ENCODE assay signal across 22 cellular contexts in the genomic region with DNA sequence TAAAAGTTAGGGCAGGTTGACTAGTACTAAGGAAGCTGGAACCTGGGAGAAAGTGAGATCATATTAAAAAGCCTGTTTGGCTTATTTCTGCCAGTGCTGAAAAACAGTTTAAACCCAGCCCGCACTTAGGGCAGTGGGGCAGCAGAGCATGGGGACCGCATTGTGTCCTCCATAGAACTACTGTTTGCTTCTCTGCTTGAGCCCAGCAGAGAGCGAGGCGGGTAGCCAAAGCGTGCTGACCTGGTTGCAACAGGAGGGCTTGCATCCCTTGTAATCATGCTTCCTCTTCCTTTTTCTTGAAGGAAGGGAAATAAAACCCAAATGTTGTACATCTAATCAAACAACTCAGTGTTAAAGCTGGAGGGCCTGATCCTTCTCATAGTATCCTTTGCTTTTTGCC.
A peak's percentile ranks its signal among the peaks of the same experiment; 100 is the strongest.
DNase-seq lines count a peak whose midpoint lies in the region; ATAC-seq and TF ChIP-seq lines count a peak whose summit lies in the region.
"Had no signal": no experiment of that assay in that cellular context is flagged by ENCODE, and none has a peak within 500 bp of the region (broad histone marks: within the 10 kb centered on the region; RNA-seq: fewer than 3 reads in every experiment).

No MANE protein-coding gene starts in this region.

- H3K4me3 ChIP-seq in Panc1 (ENCODE audit: low read depth in 2 of 2, low read length in 2 of 2) (no peak overlapping the region), trophoblast cell (ENCODE audit: low read depth, low read length) (no peak overlapping the region), mesendoderm (ENCODE audit: low read length) (no peak overlapping the region)
- H3K4me3 ChIP-seq: GM12878 had no signal

- intact Hi-C loops in Panc1 (cut with micrococcal nuclease; ENCODE audit: unreplicated experiment) = no loop called here

- H3K9me3 ChIP-seq in Panc1 (ENCODE audit: control insufficient read depth, insufficient read depth, low read depth, low read length) = no peaks in the 10 kb centered on the region
- no peaks in the 10 kb centered on the region for H3K9me3 ChIP-seq in trophoblast cell (ENCODE audit: insufficient read depth, low read depth, low read length)
- H3K9me3 ChIP-seq: BE2C had no signal

- H3K27ac ChIP-seq in Panc1 (ENCODE audit: low read length) (peak overlapping the region; percentile 67; the same call in 1 of the 2 replicates), trophoblast cell (ENCODE audit: low read depth, low read length) (no peak overlapping the region), mesendoderm (ENCODE audit: low read depth, low read length) (no peak overlapping the region)

- peak overlapping the region; percentile 29 for H2BK12ac ChIP-seq in trophoblast cell (ENCODE audit: low read length)

- H3K4ac ChIP-seq in trophoblast cell (ENCODE audit: low read depth, low read length) (no peak overlapping the region), mesendoderm (ENCODE audit: low read depth, low read length) (no peak overlapping the region)

- ATAC-seq in Panc1 (no peak), HG03025 (IDR thresholded peaks at IDR 0.05; ENCODE audit: low FRiP score, unreplicated experiment) (no peak)
- ATAC-seq: GM12878, HCT116, HepG2 had no signal

- H2AK5ac ChIP-seq in trophoblast cell (ENCODE audit: low read length) (no peak overlapping the region), mesendoderm (ENCODE audit: low read length) (no peak overlapping the region)

- in situ Hi-C loops in Panc1 (cut with HindIII; ENCODE audit: low pct_unique_long_range_greater_than_20kb, low sequenced_read_pairs) = no loop called here

- no peak overlapping the region for H3K14ac ChIP-seq in trophoblast cell (ENCODE audit: low read length)

- no peak overlapping the region for H4K5ac ChIP-seq in mesendoderm (ENCODE audit: low read length)

- H4K8ac ChIP-seq in trophoblast cell (ENCODE audit: low read depth, low read length) = no peak overlapping the region
- H4K8ac ChIP-seq in mesendoderm (ENCODE audit: low read depth, low read length) = no peak overlapping the region

- WGBS in trophoblast cell (ENCODE audit: extremely low coverage, insufficient coverage, insufficient read length) = no CpG with 5 or more reads among the region's 5 CpGs
- WGBS in mesendoderm (ENCODE audit: extremely low coverage, insufficient coverage, low lambda C conversion rate) = no CpG with 5 or more reads among the region's 5 CpGs

- H3K56ac ChIP-seq in mesendoderm (ENCODE audit: low read length) = no peak overlapping the region

- H4K91ac ChIP-seq in trophoblast cell (ENCODE audit: low read depth, low read length) = peak overlapping the region; percentile 45

- DNase-seq in AML-193 (lab: John Stamatoyannopoulos, UW) (peak; percentile 26 to 38), NCI-H69 (lab: John Stamatoyannopoulos, UW) (peak; percentile 50), Panc1 (ENCODE audit: low read depth, low spot score) (no peak), trophoblast cell (no peak), mesendoderm (no peak)
- DNase-seq in activated effector memory CD4-positive, alpha-beta T cell treated with Interleukin-2 at 50 U/mL for 16 hours = no peak
- DNase-seq: BE2C; C1 segment of cervical spinal cord; CD4-positive, CD25-positive, alpha-beta regulatory T cell; CD8-positive, alpha-beta memory T cell; COR-L47; DMS 273 treated with DMSO at 0.1 percent for 48 hours; DMS53; DND-41; EL; GOT3; H7; HFFc6 had no signal

- H3K18ac ChIP-seq in trophoblast cell (ENCODE audit: low read length) = no peak overlapping the region
- H3K18ac ChIP-seq in mesendoderm (ENCODE audit: low read length) = no peak overlapping the region

- no peak overlapping the region for H2BK15ac ChIP-seq in mesendoderm (replicated peaks; ENCODE audit: low read depth)

- peak overlapping the region; percentile 11 for H2AFZ ChIP-seq in trophoblast cell (ENCODE audit: insufficient read depth, low read length, poor library complexity)

- H3K4me1 ChIP-seq in Panc1 (ENCODE audit: control insufficient read depth, insufficient read depth, low read length) (peaks cover 8% of the 10 kb centered on the region; the same call in 1 of the 2 replicates), trophoblast cell (ENCODE audit: control insufficient read depth in 1 of 2, insufficient read depth in 2 of 2, low read length in 2 of 2) (peaks cover 2 to 4% of the 10 kb centered on the region in 2 experiments), mesendoderm (ENCODE audit: control insufficient read depth, low read depth, low read length) (no peaks in the 10 kb centered on the region)
- H3K4me1 ChIP-seq: BE2C had no signal

- TF ChIP-seq CTCF in Panc1 (IDR thresholded peaks at IDR 0.05) = no peak

- no peak overlapping the region for H3K4me2 ChIP-seq in trophoblast cell (ENCODE audit: low read length)
- no peak overlapping the region for H3K4me2 ChIP-seq in mesendoderm (ENCODE audit: low read length)

- POLR2A ChIA-PET in Panc1 (lab: Charles Lee) = no interaction called here

- no peak overlapping the region for H3K23ac ChIP-seq in trophoblast cell (ENCODE audit: low read length)
- H3K23ac ChIP-seq in mesendoderm (ENCODE audit: low read length) = no peak overlapping the region

- CTCF ChIA-PET in Panc1 (lab: Charles Lee) = no interaction called here

- no peak overlapping the region for H4K12ac ChIP-seq in trophoblast cell (ENCODE audit: low read depth, low read length)

- H2BK120ac ChIP-seq in trophoblast cell (ENCODE audit: insufficient read depth, low read length, poor library complexity) (no peak overlapping the region), mesendoderm (ENCODE audit: low read depth, low read length) (no peak overlapping the region)

- no peak overlapping the region for H3K9ac ChIP-seq in trophoblast cell (ENCODE audit: low read length)
- H3K9ac ChIP-seq in mesendoderm (ENCODE audit: low read length) = no peak overlapping the region

- H2BK5ac ChIP-seq in trophoblast cell (ENCODE audit: low read depth, low read length, poor library complexity) (no peak overlapping the region), mesendoderm (ENCODE audit: low read length) (no peak overlapping the region)

- no peaks in the 10 kb centered on the region for H3K79me2 ChIP-seq in trophoblast cell (ENCODE audit: control insufficient read depth, insufficient read depth, low read length, poor library complexity)
- H3K79me2 ChIP-seq in mesendoderm (ENCODE audit: control insufficient read depth, insufficient read depth, low read length) = no peaks in the 10 kb centered on the region

- H3K79me1 ChIP-seq in trophoblast cell (ENCODE audit: low read length) (peaks cover 4% of the 10 kb centered on the region), mesendoderm (ENCODE audit: low read length) (no peaks in the 10 kb centered on the region)

- no peaks in the 10 kb centered on the region for H3K27me3 ChIP-seq in Panc1 (ENCODE audit: control insufficient read depth, insufficient read depth, low read length)
- H3K27me3 ChIP-seq in trophoblast cell (ENCODE audit: insufficient read depth, low read length) = no peaks in the 10 kb centered on the region
- no peaks in the 10 kb centered on the region for H3K27me3 ChIP-seq in mesendoderm (ENCODE audit: insufficient read depth, low read length, poor library complexity)

- no peaks in the 10 kb centered on the region for H3K36me3 ChIP-seq in Panc1 (ENCODE audit: control insufficient read depth, insufficient read depth, low read length)
- H3K36me3 ChIP-seq in trophoblast cell (ENCODE audit: control insufficient read depth in 1 of 2, insufficient read depth in 2 of 2, low read length in 2 of 2) = no peaks in the 10 kb centered on the region
- H3K36me3 ChIP-seq in mesendoderm (ENCODE audit: control insufficient read depth, insufficient read depth, low read length) = no peaks in the 10 kb centered on the region
- H3K36me3 ChIP-seq: BE2C had no signal

- no TSS peak for BruUV-seq in Panc1 (replicated peaks; lab: Mats Ljungman, UMichigan)

Comparison
In these comparisons a context has a peak if more than half of its experiments do, and no peak if none do; other contexts are left out.
1. DNase-seq: peak in AML-193 (2 of 2) and NCI-H69 (single experiment); none in Panc1 (single experiment), trophoblast cell (0 of 2), mesendoderm (single experiment) and activated effector memory CD4-positive, alpha-beta T cell treated with Interleukin-2 at 50 U/mL for 16 hours (single experiment).